In genomic region chr7:98165827-98166667, GRCh38 we compare ENCODE assay signal across 8 cellular contexts. TPM values are rescaled to one million over a fixed set of nuclear protein-coding genes. Genes with fewer than 3 reads are reported as not detected.
DNase-seq lines count a peak whose midpoint lies in the region; ATAC-seq and TF ChIP-seq lines count a peak whose summit lies in the region.

No MANE protein-coding gene starts in this region.

- WGBS in iPS DF 6.9 (ENCODE audit: insufficient coverage, insufficient read length) = no CpG with 5 or more reads among the region's 18 CpGs

- no peaks in the 10 kb centered on the region for H3K9me3 ChIP-seq in iPS DF 6.9 (ENCODE audit: control insufficient read depth, insufficient read depth, low read length)

- H3K27ac ChIP-seq in iPS DF 6.9 (ENCODE audit: low read length) = no peak overlapping the region

- no peak overlapping the region for H3K4me3 ChIP-seq in GM06990 (replicated peaks; ENCODE audit: low read depth, low read length)
- no peak overlapping the region for H3K4me3 ChIP-seq in iPS DF 6.9 (ENCODE audit: low read length)

- H3K4me1 Mint-ChIP-seq in activated naive CD8-positive, alpha-beta T cell treated with anti-CD3 and anti-CD28 coated beads, Interleukin-2, amount 50 U/mL, for 24 hours = peaks cover 5% of the 10 kb centered on the region
- H3K4me1 Mint-ChIP-seq in T-helper 2 cell treated with Interferon-gamma antibody and Interleukin-4, amounts not matched to agents 5 μg/mL and 100 μg/mL, for 36 hours (ENCODE audit: low read depth) = no peaks in the 10 kb centered on the region

- H3K36me3 ChIP-seq in GM06990 (ENCODE audit: control insufficient read depth, insufficient read depth, low read length) (no peaks in the 10 kb centered on the region), iPS DF 6.9 (ENCODE audit: control insufficient read depth, insufficient read depth, low read length) (no peaks in the 10 kb centered on the region)

- H3K4me3 Mint-ChIP-seq in activated naive CD8-positive, alpha-beta T cell treated with anti-CD3 and anti-CD28 coated beads, Interleukin-2, amount 50 U/mL, for 24 hours = no peak overlapping the region
- H3K4me3 Mint-ChIP-seq in T-helper 2 cell treated with Interferon-gamma antibody and Interleukin-4, amounts not matched to agents 5 μg/mL and 100 μg/mL, for 36 hours = no peak overlapping the region

- peak; percentile 79 for TF ChIP-seq CTCF in GM06990 (IDR thresholded peaks at IDR 0.05; ENCODE audit: insufficient read depth, low read length, poor library complexity, severe bottlenecking)

- H3K36me3 Mint-ChIP-seq in activated naive CD8-positive, alpha-beta T cell treated with anti-CD3 and anti-CD28 coated beads, Interleukin-2, amount 50 U/mL, for 24 hours (ENCODE audit: low read depth) = no peaks in the 10 kb centered on the region
- no peaks in the 10 kb centered on the region for H3K36me3 Mint-ChIP-seq in T-helper 2 cell treated with Interferon-gamma antibody and Interleukin-4, amounts not matched to agents 5 μg/mL and 100 μg/mL, for 36 hours (ENCODE audit: low read depth)

- H3K9me3 Mint-ChIP-seq in activated naive CD8-positive, alpha-beta T cell treated with anti-CD3 and anti-CD28 coated beads, Interleukin-2, amount 50 U/mL, for 24 hours = no peaks in the 10 kb centered on the region
- H3K9me3 Mint-ChIP-seq in T-helper 2 cell treated with Interferon-gamma antibody and Interleukin-4, amounts not matched to agents 5 μg/mL and 100 μg/mL, for 36 hours = no peaks in the 10 kb centered on the region

- no peaks in the 10 kb centered on the region for H3K27me3 Mint-ChIP-seq in activated naive CD8-positive, alpha-beta T cell treated with anti-CD3 and anti-CD28 coated beads, Interleukin-2, amount 50 U/mL, for 24 hours
- no peaks in the 10 kb centered on the region for H3K27me3 Mint-ChIP-seq in T-helper 2 cell treated with Interferon-gamma antibody and Interleukin-4, amounts not matched to agents 5 μg/mL and 100 μg/mL, for 36 hours (ENCODE audit: low read depth)

- peak; percentile 37 for DNase-seq in GM06990 (ENCODE audit: extremely low read depth, insufficient read length)
- DNase-seq in OCI-M1 (lab: John Stamatoyannopoulos, UW) = peak; percentile 62
- DNase-seq in activated naive CD8-positive, alpha-beta T cell treated with anti-CD3 and anti-CD28 coated beads, Interleukin-2, amount 50 U/mL, for 24 hours = peak; percentile 71
- DNase-seq in iPS DF 6.9 (ENCODE audit: low read depth, low spot score) = peak; percentile 16
- peak; percentile 39 to 65 for DNase-seq in stimulated activated CD4-positive, alpha-beta T cell treated with anti-CD3 and anti-CD28 coated beads, Interleukin-2, amount 100 ng/mL, for 24 hours
- DNase-seq in T-helper 2 cell treated with Interferon-gamma antibody and Interleukin-4, amounts not matched to agents 5 μg/mL and 100 μg/mL, for 36 hours (ENCODE audit: low spot score) = no peak
- no peak for DNase-seq in occipital lobe (lab: John Stamatoyannopoulos, UW)

- H3K27me3 ChIP-seq in GM06990 (replicated peaks; ENCODE audit: control insufficient read depth, insufficient read depth, low read length) (no peaks in the 10 kb centered on the region), iPS DF 6.9 (ENCODE audit: control insufficient read depth, insufficient read depth, low read length) (no peaks in the 10 kb centered on the region)

- ATAC-seq in HG03159 (IDR thresholded peaks at IDR 0.05; ENCODE audit: unreplicated experiment) = peak; percentile 72
- peak; percentile 80 for ATAC-seq in activated naive CD8-positive, alpha-beta T cell treated with anti-CD3 and anti-CD28 coated beads, Interleukin-2, amount 50 U/mL, for 24 hours

- H3K4me1 ChIP-seq in iPS DF 6.9 (ENCODE audit: control insufficient read depth, insufficient read depth, low read length) = no peaks in the 10 kb centered on the region

- H3K27ac Mint-ChIP-seq in activated naive CD8-positive, alpha-beta T cell treated with anti-CD3 and anti-CD28 coated beads, Interleukin-2, amount 50 U/mL, for 24 hours = no peak overlapping the region
- no peak overlapping the region for H3K27ac Mint-ChIP-seq in T-helper 2 cell treated with Interferon-gamma antibody and Interleukin-4, amounts not matched to agents 5 μg/mL and 100 μg/mL, for 36 hours

RNA-seq across cellular contexts. Expression of gene BHLHA15, which starts 45.2 kb away (rescaled TPM):
- 10.0 TPM for total RNA-seq in occipital lobe

RNA-seq across cellular contexts. Expression of gene LMTK2, which starts 59.4 kb away (rescaled TPM):
- total RNA-seq in occipital lobe = 40.4 TPM

Comparison
In these comparisons a context has a peak if more than half of its experiments do, and no peak if none do; other contexts are left out.
1. DNase-seq: peak in GM06990 (single experiment), OCI-M1 (single experiment), activated naive CD8-positive, alpha-beta T cell treated with anti-CD3 and anti-CD28 coated beads, Interleukin-2, amount 50 U/mL, for 24 hours (single experiment), iPS DF 6.9 (single experiment) and stimulated activated CD4-positive, alpha-beta T cell treated with anti-CD3 and anti-CD28 coated beads, Interleukin-2, amount 100 ng/mL, for 24 hours (2 of 2); none in T-helper 2 cell treated with Interferon-gamma antibody and Interleukin-4, amounts not matched to agents 5 μg/mL and 100 μg/mL, for 36 hours (single experiment) and occipital lobe (single experiment).